8 cellular contexts compared by ENCODE assay signal in genomic region chr11:68373810-68374501, GRCh38.
DNase-seq lines count a peak whose midpoint lies in the region; ATAC-seq and TF ChIP-seq lines count a peak whose summit lies in the region.

No MANE protein-coding gene starts in this region.

- H3K4me2 ChIP-seq in SK-N-SH = peak overlapping the region; percentile 70

- peaks cover 41% of the 10 kb centered on the region for H3K36me3 Mint-ChIP-seq in Caco-2 (ENCODE audit: insufficient read depth, unreplicated experiment)
- H3K36me3 Mint-ChIP-seq in naive thymus-derived CD4-positive, alpha-beta T cell = peaks cover 0 to 4% (median 0%) of the 10 kb centered on the region in 5 donors

- H3K4me3 Mint-ChIP-seq in Caco-2 (ENCODE audit: unreplicated experiment) = no peak overlapping the region
- H3K4me3 Mint-ChIP-seq in naive thymus-derived CD4-positive, alpha-beta T cell = no peak overlapping the region

- CTCF ChIA-PET in Caco-2 (lab: Charles Lee) = interaction anchor here (0.9 kb wide), 1 partner anchor 76 kb away, joined by 5 read pairs; no protein-coding TSS in a partner anchor
- CTCF ChIA-PET in SK-N-SH (lab: Yijun Ruan, JAX) = interaction anchor here (0.9 to 5.4 kb wide), 12 partner anchors 11 to 123 kb away, joined by 3 to 34 read pairs (median 4); partner anchors contain the start of gene LRP5
- CTCF ChIA-PET in naive thymus-derived CD4-positive, alpha-beta T cell (lab: Charles Lee) = interaction anchor here (1.0 to 1.2 kb wide), 2 partner anchors 9 to 32 kb away, joined by 3 read pairs; no protein-coding TSS in a partner anchor

- no peaks in the 10 kb centered on the region for H3K79me2 ChIP-seq in SK-N-SH (ENCODE audit: insufficient read depth)

- intact Hi-C loops in Caco-2 (cut with micrococcal nuclease; ENCODE audit: unreplicated experiment) = no loop called here
- intact Hi-C loops in Right ventricle myocardium superior (cut with DNase I) = loop anchor here (2.0 to 5.0 kb wide), 2 partner anchors 37 to 61 kb away; partner anchors contain the start of gene LRP5
- intact Hi-C loops in psoas muscle (cut with DNase I) = loop anchor here in 1 of 2 donors (5.0 kb wide), 1 partner anchor 62 kb away; the partner anchor contains the start of gene LRP5
- intact Hi-C loops in naive thymus-derived CD4-positive, alpha-beta T cell (cut with micrococcal nuclease) = no loop called here

- no peak for TF ChIP-seq RAD21 in SK-N-SH (IDR thresholded peaks at IDR 0.05; ENCODE audit: low read length)

- 20% methylated on average over 33 of the region's 33 CpGs for WGBS in SK-N-SH (ENCODE audit: low lambda C conversion rate)
- 20 to 28% (median 22%) methylated on average over 33 of the region's 33 CpGs for WGBS in psoas muscle, 3 donors

- no peaks in the 10 kb centered on the region for H4K20me1 ChIP-seq in SK-N-SH (ENCODE audit: insufficient read depth)

- H3K9ac ChIP-seq in SK-N-SH = no peak overlapping the region; the same call in 1 of the 2 replicates

- POLR2A ChIA-PET in Caco-2 (lab: Charles Lee) (no interaction called here), SK-N-SH (lab: Yijun Ruan, JAX) (interaction anchor here (0.7 to 2.6 kb wide), 11 partner anchors 8 to 375 kb away, joined by 3 to 16 read pairs (median 4); partner anchors contain the start of genes C11orf24 and LRP5)
- POLR2A ChIA-PET in naive thymus-derived CD4-positive, alpha-beta T cell (lab: Charles Lee) = interaction anchor here (1.0 kb wide), 1 partner anchor 43 kb away, joined by 3 read pairs; no protein-coding TSS in a partner anchor

- H3K4me1 ChIP-seq in Caco-2 (peaks cover 28% of the 10 kb centered on the region), SK-N-SH (ENCODE audit: control insufficient read depth in 1 of 2, insufficient read depth in 2 of 2, low read depth in 1 of 2, low read length in 1 of 2) (peaks cover 23 to 91% of the 10 kb centered on the region in 2 experiments), psoas muscle (peaks cover 65% of the 10 kb centered on the region)
- H3K4me1 ChIP-seq in naive thymus-derived CD4-positive, alpha-beta T cell (ENCODE audit: control insufficient read depth in 2 of 2, insufficient read depth in 2 of 2, low read length in 2 of 2) = no peaks in the 10 kb centered on the region

- H2AFZ ChIP-seq in SK-N-SH (ENCODE audit: low read depth) = peak overlapping the region; percentile 52; the same call in 1 of the 2 replicates

- peak overlapping the region; percentile 68 for H3K27ac Mint-ChIP-seq in Caco-2 (ENCODE audit: unreplicated experiment)
- H3K27ac Mint-ChIP-seq in naive thymus-derived CD4-positive, alpha-beta T cell = peak overlapping the region in 1 of 9 donors; percentile 10

- no peak for TF ChIP-seq CTCF in Caco-2 (IDR thresholded peaks at IDR 0.05; ENCODE audit: insufficient read depth in 1 of 2, low read depth in 1 of 2, low read length in 1 of 2, severe bottlenecking in 1 of 2, unreplicated experiment in 1 of 2)
- TF ChIP-seq CTCF in SK-N-SH (IDR thresholded peaks at IDR 0.05) = no peak
- TF ChIP-seq CTCF in psoas muscle (IDR thresholded peaks at IDR 0.05) = no peak

- peak overlapping the region; percentile 72 to 100; a peak in 3 of 4 replicates for H3K27ac ChIP-seq in SK-N-SH (ENCODE audit: low read depth in 2 of 2, low read length in 1 of 2)
- H3K27ac ChIP-seq in psoas muscle = peak overlapping the region; percentile 68
- no peak overlapping the region for H3K27ac ChIP-seq in naive thymus-derived CD4-positive, alpha-beta T cell (ENCODE audit: low read depth, low read length)

- H3K4me3 ChIP-seq in Caco-2 (ENCODE audit: low read depth, low read length) (no peak overlapping the region), SK-N-SH (ENCODE audit: low read depth in 2 of 2, low read length in 1 of 2) (peak overlapping the region in 1 of 2 experiments; percentile 6; a peak in 1 of 4 replicates), psoas muscle (peak overlapping the region; percentile 22)
- H3K4me3 ChIP-seq in naive thymus-derived CD4-positive, alpha-beta T cell (ENCODE audit: low read length) = no peak overlapping the region

- no peaks in the 10 kb centered on the region for H3K9me3 Mint-ChIP-seq in Caco-2 (ENCODE audit: unreplicated experiment)
- no peaks in the 10 kb centered on the region for H3K9me3 Mint-ChIP-seq in naive thymus-derived CD4-positive, alpha-beta T cell

- no peaks in the 10 kb centered on the region for H3K27me3 ChIP-seq in Caco-2 (replicated peaks; ENCODE audit: control insufficient read depth, insufficient read depth, low read length)
- H3K27me3 ChIP-seq in SK-N-SH (ENCODE audit: insufficient read depth) = no peaks in the 10 kb centered on the region
- no peaks in the 10 kb centered on the region for H3K27me3 ChIP-seq in psoas muscle (ENCODE audit: insufficient read depth in 3 of 3, low read length in 2 of 3)
- H3K27me3 ChIP-seq in naive thymus-derived CD4-positive, alpha-beta T cell (ENCODE audit: control insufficient read depth in 2 of 2, insufficient read depth in 2 of 2, low read length in 2 of 2) = no peaks in the 10 kb centered on the region

- H3K36me3 ChIP-seq in Caco-2 (ENCODE audit: control insufficient read depth, insufficient read depth, low read length) (peaks cover 5% of the 10 kb centered on the region; the same call in 1 of the 2 replicates), SK-N-SH (replicated peaks in 1 of 2; ENCODE audit: control insufficient read depth in 1 of 2, insufficient read depth in 2 of 2, low read length in 1 of 2) (no peaks in the 10 kb centered on the region), psoas muscle (ENCODE audit: insufficient read depth in 1 of 2, low read depth in 1 of 2) (no peaks in the 10 kb centered on the region)
- no peaks in the 10 kb centered on the region for H3K36me3 ChIP-seq in naive thymus-derived CD4-positive, alpha-beta T cell (ENCODE audit: control insufficient read depth in 2 of 3, insufficient read depth in 3 of 3, low read length in 3 of 3)

- H3K9me2 ChIP-seq in SK-N-SH = no peaks in the 10 kb centered on the region

- DNase-seq in Caco-2 = no peak
- peak; percentile 83 for DNase-seq in SK-N-SH
- peak; percentile 78 for DNase-seq in Right ventricle myocardium superior
- peak; percentile 53 to 70 for DNase-seq in psoas muscle
- no peak for DNase-seq in naive thymus-derived CD4-positive, alpha-beta T cell
- no peak for DNase-seq in NCI-H1105 (lab: John Stamatoyannopoulos, UW)

- no peaks in the 10 kb centered on the region for H3F3A ChIP-seq in SK-N-SH (replicated peaks; ENCODE audit: insufficient read depth)

- TF ChIP-seq EP300 in SK-N-SH (IDR thresholded peaks at IDR 0.05; ENCODE audit: borderline replicate concordance in 1 of 2, low read depth in 1 of 2, low read length in 1 of 2) = peak in 1 of 2 experiments; percentile 45; a peak in 1 of 4 replicates

- BruUV-seq in Caco-2 (replicated peaks; lab: Mats Ljungman, UMichigan) = no TSS peak

- ATAC-seq in Right ventricle myocardium superior (ENCODE audit: poor library complexity) (peak; percentile 63), psoas muscle (peak; percentile 26 to 52 (median 42)), GM19351 (IDR thresholded peaks at IDR 0.05; ENCODE audit: unreplicated experiment) (no peak), HG02852 (IDR thresholded peaks at IDR 0.05; ENCODE audit: unreplicated experiment) (no peak)
- ATAC-seq in naive thymus-derived CD4-positive, alpha-beta T cell = no peak

- H3K27me3 Mint-ChIP-seq in Caco-2 (ENCODE audit: insufficient read depth, unreplicated experiment) = no peaks in the 10 kb centered on the region
- H3K27me3 Mint-ChIP-seq in naive thymus-derived CD4-positive, alpha-beta T cell = peaks cover 0 to 4% (median 0%) of the 10 kb centered on the region in 5 donors

- H3K4me1 Mint-ChIP-seq in Caco-2 (ENCODE audit: low read depth, unreplicated experiment) = peaks cover 27% of the 10 kb centered on the region
- peaks cover 0 to 12% (median 0%) of the 10 kb centered on the region in 7 donors for H3K4me1 Mint-ChIP-seq in naive thymus-derived CD4-positive, alpha-beta T cell

- H3K9me3 ChIP-seq in Caco-2 = no peaks in the 10 kb centered on the region
- H3K9me3 ChIP-seq in SK-N-SH = no peaks in the 10 kb centered on the region
- no peaks in the 10 kb centered on the region for H3K9me3 ChIP-seq in psoas muscle
- H3K9me3 ChIP-seq in naive thymus-derived CD4-positive, alpha-beta T cell (ENCODE audit: control insufficient read depth in 2 of 3, low read length in 3 of 3) = no peaks in the 10 kb centered on the region

TF ChIP-seq in SK-N-SH, 30 proteins besides CTCF, POLR2A, EP300 and RAD21 (continues in another document):
- TF ChIP-seq MXI1 (IDR thresholded peaks at IDR 0.05; ENCODE audit: low read depth, low read length) (peak; percentile 64), REST (IDR thresholded peaks at IDR 0.05; ENCODE audit: low read depth, low read length) (no peak), FOXJ3 (CRISPR knock-in tag; IDR thresholded peaks at IDR 0.05) (0 out of 2 replicates have a peak, but pooled peaks have one; percentile 24), RCOR1 (IDR thresholded peaks at IDR 0.05; ENCODE audit: low read length) (no peak; the same call in 1 of the 2 replicates), SMC3 (IDR thresholded peaks at IDR 0.05; ENCODE audit: low read depth, low read length) (no peak)

Comparison
In these comparisons a context has a peak if more than half of its experiments do, and no peak if none do; other contexts are left out.
1. DNase-seq: peak in SK-N-SH (single experiment), Right ventricle myocardium superior (single experiment) and psoas muscle (2 of 2); none in Caco-2 (0 of 2), naive thymus-derived CD4-positive, alpha-beta T cell (0 of 9) and NCI-H1105 (single experiment).
2. ATAC-seq: peak in Right ventricle myocardium superior (single experiment) and psoas muscle (4 of 4); none in naive thymus-derived CD4-positive, alpha-beta T cell (single experiment), GM19351 (single experiment) and HG02852 (single experiment).